27 cellular contexts compared by ENCODE assay signal in the genomic region with DNA sequence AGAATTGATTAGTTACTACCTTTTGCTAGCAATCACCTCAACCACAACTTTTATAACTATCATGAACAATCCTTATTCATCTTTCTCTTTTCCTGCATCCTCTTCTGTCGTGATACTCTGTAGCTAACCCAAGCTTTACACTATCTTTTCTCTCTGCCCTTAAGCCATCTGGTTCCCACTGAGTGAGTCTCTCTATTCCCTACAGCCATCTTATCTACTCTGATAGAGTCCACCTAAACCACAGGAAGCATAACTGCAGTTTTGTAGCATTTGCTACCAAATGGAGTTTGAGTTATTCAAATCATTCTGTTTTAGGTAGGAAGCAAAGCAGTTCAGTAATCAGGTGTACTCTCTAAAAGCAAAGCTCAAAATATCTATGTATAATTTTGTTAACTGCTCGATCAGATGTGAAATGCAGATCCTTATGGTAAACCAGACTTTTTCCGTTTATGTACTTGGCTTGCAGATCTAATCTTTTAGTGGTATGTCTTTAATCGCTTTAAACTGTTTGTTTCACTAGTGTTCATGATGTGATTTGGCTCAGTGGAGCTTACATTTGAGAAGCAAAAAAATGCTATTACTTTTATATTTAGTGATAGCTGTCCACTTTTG.
A peak's percentile ranks its signal among the peaks of the same experiment; 100 is the strongest.
DNase-seq lines count a peak whose midpoint lies in the region; ATAC-seq, FAIRE-seq and TF ChIP-seq lines count a peak whose summit lies in the region.
"Had no signal": no experiment of that assay in that cellular context is flagged by ENCODE, and none has a peak within 500 bp of the region (broad histone marks: within the 10 kb centered on the region; RNA-seq: fewer than 3 reads in every experiment).

No MANE protein-coding gene starts in this region.

- H4K20me1 ChIP-seq in GM23338 (replicated peaks; ENCODE audit: insufficient read depth) (no peaks in the 10 kb centered on the region), OCI-LY7 (ENCODE audit: insufficient read depth, low read length) (no peaks in the 10 kb centered on the region), GM12878 (ENCODE audit: control insufficient read depth, insufficient read depth) (no peaks in the 10 kb centered on the region)
- H4K20me1 ChIP-seq: BLaER1 treated with 17β-estradiol and CSF1 and Interleukin-3, amounts not matched to agents 10 nM and 100 nM had no signal

- DNase-seq in GM23338 (ENCODE audit: low spot score) (no peak), OCI-LY7 (ENCODE audit: low spot score) (no peak), GM12878 (ENCODE audit: low read depth, low spot score) (no peak), retinal pigment epithelial cell (ENCODE audit: low read depth) (peak; percentile 15), dedifferentiated amniotic fluid mesenchymal stem cell (ENCODE audit: extremely low spot score) (no peak), SW480 (ENCODE audit: low spot score) (no peak), COR-L47 (lab: John Stamatoyannopoulos, UW) (no peak)
- DNase-seq: AML-193; CD4-positive, alpha-beta T cell; EL; GDM1; MG63; NCI-H1105 treated with DMSO at 0.1 percent for 48 hours; NCI-H146; NCI-H1930; NCI-H2107; NCI-H510A; NCI-H69; SIG-M5; T-cell had no signal

- in situ Hi-C loops in GM12878 (cut with MboI) = no loop called here

- H3K27me3 ChIP-seq in GM23338 (ENCODE audit: insufficient read depth) = no peaks in the 10 kb centered on the region
- H3K27me3 ChIP-seq in GM12878 (replicated peaks in 1 of 2; ENCODE audit: control insufficient read depth in 2 of 2, insufficient read depth in 2 of 2, low read length in 1 of 2) = no peaks in the 10 kb centered on the region
- H3K27me3 ChIP-seq: BLaER1 treated with 17β-estradiol and CSF1 and Interleukin-3, amounts not matched to agents 10 nM and 100 nM had no signal

- TF ChIP-seq POLR2A in GM12878 (IDR thresholded peaks at IDR 0.05; ENCODE audit: low read depth, low read length) = no peak

- H3K36me3 ChIP-seq in GM23338 (ENCODE audit: insufficient read depth) = 0 out of 2 replicates have a peak, but pooled peaks cover 3% of the 10 kb centered on the region
- no peaks in the 10 kb centered on the region for H3K36me3 ChIP-seq in OCI-LY7 (ENCODE audit: insufficient read depth, low read length)
- no peaks in the 10 kb centered on the region for H3K36me3 ChIP-seq in GM12878 (ENCODE audit: control insufficient read depth in 2 of 2, insufficient read depth in 2 of 2, low read length in 1 of 2)
- H3K36me3 ChIP-seq: BLaER1 treated with 17β-estradiol and CSF1 and Interleukin-3, amounts not matched to agents 10 nM and 100 nM; MG63 had no signal

- H3K9me3 Mint-ChIP-seq in GM23338 = no peaks in the 10 kb centered on the region
- H3K9me3 Mint-ChIP-seq: CD4-positive, alpha-beta T cell; T-cell had no signal

- H3K27ac ChIP-seq in GM23338 (ENCODE audit: low read depth) = no peak overlapping the region
- H3K27ac ChIP-seq in OCI-LY7 (ENCODE audit: low read depth, low read length, poor library complexity, severe bottlenecking) = no peak overlapping the region
- no peak overlapping the region for H3K27ac ChIP-seq in GM12878 (ENCODE audit: control insufficient read depth, insufficient read depth)
- H3K27ac ChIP-seq: A549; BLaER1 treated with 17β-estradiol and CSF1 and Interleukin-3, amounts not matched to agents 10 nM and 100 nM had no signal

- intact Hi-C loops in OCI-LY7 (cut with micrococcal nuclease; ENCODE audit: unreplicated experiment) = loop anchor here (5.0 kb wide), 2 partner anchors 158 to 312 kb away; no protein-coding TSS in a partner anchor
- intact Hi-C loops in GM12878 (cut with micrococcal nuclease; ENCODE audit: unreplicated experiment) = loop anchor here (5.0 to 10.0 kb wide), 2 partner anchors 212 to 314 kb away; no protein-coding TSS in a partner anchor

- H3K36me3 Mint-ChIP-seq in GM23338 (ENCODE audit: low read depth) = no peaks in the 10 kb centered on the region
- H3K36me3 Mint-ChIP-seq: T-cell had no signal

- H3K9ac ChIP-seq in GM12878 (ENCODE audit: control insufficient read depth, insufficient read depth, low read length) = no peak overlapping the region
- H3K9ac ChIP-seq: BLaER1 treated with 17β-estradiol and CSF1 and Interleukin-3, amounts not matched to agents 10 nM and 100 nM had no signal

- SMC1A ChIA-PET in GM12878 (lab: Charles Lee; ENCODE audit: uncharacterized antibody, unreplicated experiment) = interaction anchor here (0.8 to 12.4 kb wide), 30 partner anchors 9 to 314 kb away, joined by 3 to 100 read pairs (median 6); no protein-coding TSS in a partner anchor

- RAD21 ChIA-PET in GM12878 (lab: Charles Lee; ENCODE audit: unreplicated experiment) = interaction anchor here (0.8 to 4.1 kb wide), 22 partner anchors 10 to 314 kb away, joined by 3 to 28 read pairs (median 5); no protein-coding TSS in a partner anchor

- H3K79me2 ChIP-seq in GM23338 (replicated peaks; ENCODE audit: insufficient read depth) (no peaks in the 10 kb centered on the region), OCI-LY7 (ENCODE audit: insufficient read depth, low read depth, low read length) (no peaks in the 10 kb centered on the region), GM12878 (ENCODE audit: control insufficient read depth, insufficient read depth, low read length) (no peaks in the 10 kb centered on the region)

- TF ChIP-seq RAD21 in GM12878 (IDR thresholded peaks at IDR 0.05; ENCODE audit: insufficient read depth, low read depth, low read length) = no peak

- no peak for TF ChIP-seq CTCF in GM23338 (conservative IDR thresholded peaks at IDR 0.05; ENCODE audit: low read depth in 2 of 2)
- no peak for TF ChIP-seq CTCF in OCI-LY7 (conservative IDR thresholded peaks at IDR 0.05; ENCODE audit: low read length)
- TF ChIP-seq CTCF in GM12878 (IDR thresholded peaks at IDR 0.05 in 2 of 3, conservative IDR thresholded peaks at IDR 0.05 in 1 of 3; ENCODE audit: control insufficient read depth in 2 of 3, extremely low read depth in 1 of 3, insufficient read depth in 1 of 3, low read depth in 3 of 3, low read length in 3 of 3) = no peak
- no peak for TF ChIP-seq CTCF in retinal pigment epithelial cell (conservative IDR thresholded peaks at IDR 0.05; ENCODE audit: low read depth, low read length)

- H3F3A ChIP-seq in GM23338 (replicated peaks; ENCODE audit: low read depth) = no peaks in the 10 kb centered on the region

- CTCF ChIA-PET in OCI-LY7 (lab: Charles Lee; ENCODE audit: unreplicated experiment) (no interaction called here), GM12878 (lab: Yijun Ruan, JAX) (interaction anchor here (0.8 to 9.2 kb wide), 23 partner anchors 9 to 393 kb away, joined by 3 to 105 read pairs (median 4); partner anchors contain the start of genes CSRNP3 and TTC21B)

- no peak overlapping the region for H3K4me3 Mint-ChIP-seq in GM23338
- H3K4me3 Mint-ChIP-seq: CD4-positive, alpha-beta T cell; T-cell had no signal

- H3K9me3 ChIP-seq in OCI-LY7 (ENCODE audit: low read length) (no peaks in the 10 kb centered on the region), GM12878 (replicated peaks; ENCODE audit: control insufficient read depth, insufficient read depth, low read length) (no peaks in the 10 kb centered on the region)
- H3K9me3 ChIP-seq: A549; BLaER1 treated with 17β-estradiol and CSF1 and Interleukin-3, amounts not matched to agents 10 nM and 100 nM; MG63 had no signal

- no peak overlapping the region for H3K4me3 ChIP-seq in GM23338
- H3K4me3 ChIP-seq in OCI-LY7 (ENCODE audit: low read depth, low read length, poor library complexity, severe bottlenecking) = no peak overlapping the region
- H3K4me3 ChIP-seq in GM12878 = no peak overlapping the region
- H3K4me3 ChIP-seq in retinal pigment epithelial cell (ENCODE audit: low read length) = no peak overlapping the region
- H3K4me3 ChIP-seq: A549; BLaER1 treated with 17β-estradiol and CSF1 and Interleukin-3, amounts not matched to agents 10 nM and 100 nM; K562; MG63 had no signal

- POLR2A ChIA-PET in OCI-LY7 (lab: Charles Lee) = interaction anchor here (0.5 to 3.2 kb wide), 11 partner anchors 9 to 370 kb away, joined by 3 to 17 read pairs (median 5); no protein-coding TSS in a partner anchor
- POLR2A ChIA-PET in GM12878 (lab: Charles Lee) = interaction anchor here (0.6 to 1.6 kb wide), 4 partner anchors 8 to 150 kb away, joined by 3 to 6 read pairs (median 4); no protein-coding TSS in a partner anchor

- H3K9me2 ChIP-seq in GM23338 (ENCODE audit: insufficient read depth) = peaks cover under 1% of the 10 kb centered on the region; the same call in 1 of the 2 replicates
- H3K9me2 ChIP-seq in OCI-LY7 (ENCODE audit: insufficient read depth, low read length) = no peaks in the 10 kb centered on the region

- H3K4me1 Mint-ChIP-seq in GM23338 = peaks cover 20% of the 10 kb centered on the region
- H3K4me1 Mint-ChIP-seq: T-cell had no signal

- 0 out of 3 replicates have a peak, but pooled peaks have one; percentile 23 for ATAC-seq in GM23338
- peak; percentile 34; the same call in 2 of the 3 replicates for ATAC-seq in GM12878
- ATAC-seq: A549, HCT116, K562, T-cell had no signal

- no peak for TF ChIP-seq EP300 in GM12878 (IDR thresholded peaks at IDR 0.05; ENCODE audit: borderline replicate concordance in 1 of 2, control insufficient read depth in 1 of 2, low read depth in 2 of 2, low read length in 2 of 2)

- H3K4me2 ChIP-seq in GM23338 = no peak overlapping the region
- H3K4me2 ChIP-seq in OCI-LY7 (ENCODE audit: low read length) = peak overlapping the region; percentile 25; the same call in 1 of the 2 replicates
- H3K4me2 ChIP-seq in GM12878 (ENCODE audit: control insufficient read depth, insufficient read depth) = no peak overlapping the region
- H3K4me2 ChIP-seq: A549; BLaER1 treated with 17β-estradiol and CSF1 and Interleukin-3, amounts not matched to agents 10 nM and 100 nM had no signal

- WGBS in GM12878 (ENCODE audit: insufficient coverage, insufficient replicate concordance, low lambda C conversion rate, missing lambda C conversion rate) = 14% methylated on average over 4 of the region's 4 CpGs

- BruUV-seq in OCI-LY7 (replicated peaks; lab: Mats Ljungman, UMichigan) (no TSS peak), GM12878 (replicated peaks; lab: Mats Ljungman, UMichigan) (no TSS peak)

- peak overlapping the region; percentile 2; the same call in 1 of the 2 replicates for H3K27ac Mint-ChIP-seq in GM23338
- H3K27ac Mint-ChIP-seq: CD4-positive, alpha-beta T cell; T-cell had no signal

- no peak for FAIRE-seq in GM12878 (lab: Jason Lieb, UNC)
- FAIRE-seq: A549, GM12891, HTR-8/SVneo, K562, RCC 7860 had no signal

- H3K4me1 ChIP-seq in GM23338 (ENCODE audit: insufficient read depth) (peaks cover 17% of the 10 kb centered on the region), OCI-LY7 (ENCODE audit: insufficient read depth, low read length, poor library complexity, severe bottlenecking) (peaks cover 7% of the 10 kb centered on the region), GM12878 (ENCODE audit: control insufficient read depth, insufficient read depth, low read length) (no peaks in the 10 kb centered on the region)
- H3K4me1 ChIP-seq: A549; BLaER1 treated with 17β-estradiol and CSF1 and Interleukin-3, amounts not matched to agents 10 nM and 100 nM had no signal

- H2AFZ ChIP-seq in GM23338 (no peak overlapping the region), OCI-LY7 (ENCODE audit: low read length) (peak overlapping the region; percentile 78), GM12878 (ENCODE audit: control insufficient read depth, low read depth, low read length) (no peak overlapping the region)

- no peaks in the 10 kb centered on the region for H3K27me3 Mint-ChIP-seq in GM23338 (ENCODE audit: insufficient read depth, low read depth, poor library complexity)
- H3K27me3 Mint-ChIP-seq: CD4-positive, alpha-beta T cell had no signal
